Comparison of ENCODE assay signal across 8 cellular contexts in genomic region chr12:109432842-109433304, GRCh38. TPM values are rescaled to one million over a fixed set of nuclear protein-coding genes. Genes with fewer than 3 reads are reported as not detected.
DNase-seq lines count a peak whose midpoint lies in the region; ATAC-seq and TF ChIP-seq lines count a peak whose summit lies in the region.

No MANE protein-coding gene starts in this region.

- H3K4me3 Mint-ChIP-seq in CD8-positive, alpha-beta memory T cell: peak overlapping the region in 5 of 7 donors; percentile 49 to 63 (median 54)

- POLR2A ChIA-PET in CD8-positive, alpha-beta memory T cell (lab: Charles Lee): interaction anchor here (0.5 kb wide), 1 partner anchor 10 kb away, joined by 8 read pairs; no protein-coding TSS in a partner anchor

- H3K27ac Mint-ChIP-seq in CD8-positive, alpha-beta memory T cell: peak overlapping the region in 7 of 8 donors; percentile 42 to 87 (median 71)

- peak overlapping the region; percentile 30 for H3K4me3 ChIP-seq in CD8-positive, alpha-beta memory T cell (ENCODE audit: low read length)
- H3K4me3 ChIP-seq in lung: no peak overlapping the region

- no peak overlapping the region for H3K27ac ChIP-seq in CD8-positive, alpha-beta memory T cell (ENCODE audit: low read depth, low read length)
- H3K27ac ChIP-seq in lung (ENCODE audit: low read depth in 1 of 2, low read length in 1 of 2): no peak overlapping the region

- no peaks in the 10 kb centered on the region for H3K9me3 ChIP-seq in CD8-positive, alpha-beta memory T cell (ENCODE audit: low read length)
- no peaks in the 10 kb centered on the region for H3K9me3 ChIP-seq in lung (ENCODE audit: control insufficient read depth in 2 of 2, insufficient read depth in 1 of 2, low read length in 1 of 2)

- peaks cover 6 to 12% (median 11%) of the 10 kb centered on the region in 3 donors for H3K4me1 Mint-ChIP-seq in CD8-positive, alpha-beta memory T cell

- peak; percentile 50 for ATAC-seq in HG02973 (IDR thresholded peaks at IDR 0.05; ENCODE audit: unreplicated experiment)
- ATAC-seq in lung (ENCODE audit: insufficient read depth, low FRiP score): peak; percentile 59
- ATAC-seq in HG03520 (IDR thresholded peaks at IDR 0.05; ENCODE audit: unreplicated experiment): no peak

- no peaks in the 10 kb centered on the region for H3K4me1 ChIP-seq in CD8-positive, alpha-beta memory T cell (ENCODE audit: insufficient read depth, low read length)
- peaks cover 0 to 3% of the 10 kb centered on the region in 2 donors for H3K4me1 ChIP-seq in lung (ENCODE audit: control insufficient read depth in 2 of 2, insufficient read depth in 2 of 2, low read length in 2 of 2)

- no peaks in the 10 kb centered on the region for H3K27me3 ChIP-seq in CD8-positive, alpha-beta memory T cell (ENCODE audit: insufficient read depth, low read length, poor library complexity, severe bottlenecking)
- H3K27me3 ChIP-seq in lung (ENCODE audit: control insufficient read depth, insufficient read depth): no peaks in the 10 kb centered on the region

- CTCF ChIA-PET in CD8-positive, alpha-beta memory T cell (lab: Charles Lee): interaction anchor here (0.6 to 2.0 kb wide), 13 partner anchors 9 to 412 kb away, joined by 3 to 13 read pairs (median 3); partner anchors contain the start of genes KCTD10, MMAB, MVK and UBE3B

- TF ChIP-seq CTCF in lung (IDR thresholded peaks at IDR 0.05; ENCODE audit: control extremely low read depth, extremely low read depth): peak; percentile 55

- no peaks in the 10 kb centered on the region for H3K9me3 Mint-ChIP-seq in CD8-positive, alpha-beta memory T cell

- H3K27me3 Mint-ChIP-seq in CD8-positive, alpha-beta memory T cell: peaks cover 0 to 2% of the 10 kb centered on the region in 2 donors

- no peaks in the 10 kb centered on the region for H3K36me3 Mint-ChIP-seq in CD8-positive, alpha-beta memory T cell

- peak; percentile 52 to 82 (median 58) for DNase-seq in CD8-positive, alpha-beta memory T cell
- DNase-seq in NCI-H526 treated with DMSO at 0.1 percent for 48 hours (lab: John Stamatoyannopoulos, UW) (peak; percentile 57), dedifferentiated amniotic fluid mesenchymal stem cell (ENCODE audit: extremely low spot score) (peak; percentile 69), lung (ENCODE audit: low spot score) (peak; percentile 87)
- peak; percentile 53 to 57 for DNase-seq in activated CD4-positive, alpha-beta T cell treated with anti-CD3 and anti-CD28 coated beads, Interleukin-2, amount 50 U/mL, for 24 hours (ENCODE audit: low read depth in 1 of 2, low spot score in 1 of 2)
- peak; percentile 64 for DNase-seq in stimulated activated CD8-positive, alpha-beta memory T cell treated with anti-CD3 and anti-CD28 coated beads, Interleukin-12 subunit alpha, Interleukin-12 subunit beta, amount 100 ng/mL, for 1 hour (ENCODE audit: low read depth)

- H3K36me3 ChIP-seq in CD8-positive, alpha-beta memory T cell (ENCODE audit: insufficient read depth, low read length): no peaks in the 10 kb centered on the region
- H3K36me3 ChIP-seq in lung (ENCODE audit: control insufficient read depth in 2 of 2, insufficient read depth in 2 of 2, low read length in 2 of 2): no peaks in the 10 kb centered on the region

- 17 to 24% methylated on average over 14 of the region's 14 CpGs for WGBS in lung, 2 donors

RNA-seq across cellular contexts. Expression of gene KCTD10, which starts 44.2 kb away (rescaled TPM):
- 10 to 100 TPM; 44.9 to 48.1 TPM for total RNA-seq in CD8-positive, alpha-beta memory T cell
- polyA plus RNA-seq in CD8-positive, alpha-beta memory T cell: 27.4 TPM
- total RNA-seq in lung: 10 to 100 TPM; 56.3 to 72.6 TPM
- 10 to 100 TPM; 21.7 to 51.1 TPM for polyA plus RNA-seq in lung

RNA-seq across cellular contexts. Expression of gene UBE3B, which starts 44.6 kb away (rescaled TPM):
- total RNA-seq in CD8-positive, alpha-beta memory T cell: 10 to 100 TPM; 38.3 to 40.2 TPM
- polyA plus RNA-seq in CD8-positive, alpha-beta memory T cell: 20.8 TPM
- total RNA-seq in lung: 10 to 100 TPM; 38.7 to 58.9 TPM
- polyA plus RNA-seq in lung: 10 to 100 TPM in 1 of 2 donors, 1 to 10 TPM in 1; 10.0 to 15.0 TPM
